Comparison of ENCODE assay signal across 26 cellular contexts in the genomic region with DNA sequence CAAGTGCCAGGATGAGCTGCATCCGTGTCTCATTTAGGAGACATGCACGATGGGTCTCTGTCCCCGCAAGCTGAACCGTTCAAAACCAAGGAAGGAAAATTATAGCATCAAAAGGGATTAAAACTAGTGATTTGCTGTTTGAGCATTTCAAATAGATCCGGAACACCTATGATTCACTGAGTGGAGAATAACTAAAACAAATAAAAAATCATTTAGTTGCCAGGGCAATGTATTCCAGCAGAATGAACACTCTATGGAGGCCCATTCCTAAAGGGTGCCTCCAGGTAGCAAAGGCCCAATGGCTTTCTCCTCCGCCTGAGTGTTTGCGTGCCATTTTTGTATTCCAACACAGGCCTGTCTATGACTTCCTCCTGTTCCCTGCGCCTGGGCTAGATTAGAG.
"Had no signal": no experiment of that assay in that cellular context is flagged by ENCODE, and none has a peak within 500 bp of the region (broad histone marks: within the 10 kb centered on the region; RNA-seq: fewer than 3 reads in every experiment).

No MANE protein-coding gene starts in this region.

- ATAC-seq: esophagus mucosa; gastrocnemius medialis; left lobe of liver; naive thymus-derived CD4-positive, alpha-beta T cell; sciatic nerve; stimulated activated effector memory CD8-positive, alpha-beta T cell treated with anti-CD3 and anti-CD28 coated beads, Interleukin-12 subunit alpha, Interleukin-12 subunit beta, amount 100 ng/mL, for 72 hours had no signal

- H3K4me2 ChIP-seq: smooth muscle cell had no signal

- H3K9me3 Mint-ChIP-seq: nephron progenitor cell; stimulated activated effector memory CD8-positive, alpha-beta T cell treated with anti-CD3 and anti-CD28 coated beads, Interleukin-12 subunit alpha, Interleukin-12 subunit beta, amount 100 ng/mL, for 72 hours had no signal

- H3K27ac Mint-ChIP-seq: nephron progenitor cell had no signal

- H3K27me3 ChIP-seq: gastrocnemius medialis, neutrophil, pancreas, right atrium auricular region, tibial nerve, upper lobe of left lung had no signal

- H3K4me3 Mint-ChIP-seq: nephron progenitor cell; stimulated activated effector memory CD8-positive, alpha-beta T cell treated with anti-CD3 and anti-CD28 coated beads, Interleukin-12 subunit alpha, Interleukin-12 subunit beta, amount 100 ng/mL, for 72 hours had no signal

- H3K4me1 ChIP-seq: prostate gland, right atrium auricular region, upper lobe of left lung had no signal

- H3K27ac ChIP-seq: epithelial cell of prostate, gastrocnemius medialis, neutrophil, pancreas, prostate gland, right atrium auricular region, thoracic aorta, tibial nerve, upper lobe of left lung had no signal

- H3K4me3 ChIP-seq: gastrocnemius medialis, pancreas, prostate gland, right atrium auricular region, smooth muscle cell, thoracic aorta, tibial nerve, upper lobe of left lung had no signal

- H3K9me3 ChIP-seq: gastrocnemius medialis, neutrophil, pancreas, prostate gland, right atrium auricular region, thoracic aorta, tibial nerve, upper lobe of left lung had no signal

- DNase-seq: cerebellar nuclear complex; cortex of kidney; foreskin fibroblast; gastrocnemius medialis; head of caudate nucleus; mesendoderm; midbrain; naive thymus-derived CD4-positive, alpha-beta T cell; nephron progenitor cell; pancreas; stimulated activated CD4-positive, alpha-beta T cell treated with anti-CD3 and anti-CD28 coated beads, Interleukin-12 subunit alpha, Interleukin-12 subunit beta, amount 100 ng/mL, for 4 hours; stimulated activated CD4-positive, alpha-beta T cell treated with anti-CD3 and anti-CD28 coated beads, Interleukin-2, amount 100 ng/mL, for 24 hours; stimulated activated CD4-positive, alpha-beta T cell treated with anti-CD3 and anti-CD28 coated beads, Interleukin-4, amount 100 ng/mL, for 24 hours; stimulated activated naive CD4-positive, alpha-beta T cell treated with Interleukin-2 at 50 U/mL for 16 hours; upper lobe of left lung had no signal

- H3K36me3 ChIP-seq: gastrocnemius medialis, pancreas, prostate gland, right atrium auricular region, thoracic aorta had no signal

- H3K27me3 Mint-ChIP-seq: naive thymus-derived CD4-positive, alpha-beta T cell had no signal
